Comparison of ENCODE assay signal across 1 cellular context in the genomic region with DNA sequence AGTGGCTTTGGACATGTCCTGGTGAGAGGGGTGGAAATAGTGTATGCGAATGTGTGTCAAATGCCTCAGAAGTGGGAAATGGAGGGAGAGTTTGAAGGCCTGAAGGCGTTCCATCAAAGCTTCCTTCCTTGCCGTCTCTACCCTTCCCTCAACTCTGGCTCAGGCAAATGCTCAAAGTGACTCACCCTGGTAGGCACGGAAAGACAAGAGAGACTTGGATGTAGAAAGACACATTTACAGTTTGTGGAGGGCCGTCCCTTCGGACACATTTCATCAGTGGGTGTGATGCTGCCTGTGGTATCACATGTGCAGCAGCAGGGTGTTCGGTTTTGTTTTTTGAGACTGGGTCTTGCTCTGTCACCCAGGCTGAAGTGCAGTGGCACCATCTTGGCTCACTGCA.
TF ChIP-seq lines count a peak whose summit lies in the region.

No MANE protein-coding gene starts in this region.

TF ChIP-seq in HepG2, 621 proteins besides CTCF, POLR2A, EP300 and RAD21:
- no peak for TF ChIP-seq ZNF101 (CRISPR knock-in tag; IDR thresholded peaks at IDR 0.05; ENCODE audit: borderline replicate concordance, low read depth)
- TF ChIP-seq, protein P1, sequence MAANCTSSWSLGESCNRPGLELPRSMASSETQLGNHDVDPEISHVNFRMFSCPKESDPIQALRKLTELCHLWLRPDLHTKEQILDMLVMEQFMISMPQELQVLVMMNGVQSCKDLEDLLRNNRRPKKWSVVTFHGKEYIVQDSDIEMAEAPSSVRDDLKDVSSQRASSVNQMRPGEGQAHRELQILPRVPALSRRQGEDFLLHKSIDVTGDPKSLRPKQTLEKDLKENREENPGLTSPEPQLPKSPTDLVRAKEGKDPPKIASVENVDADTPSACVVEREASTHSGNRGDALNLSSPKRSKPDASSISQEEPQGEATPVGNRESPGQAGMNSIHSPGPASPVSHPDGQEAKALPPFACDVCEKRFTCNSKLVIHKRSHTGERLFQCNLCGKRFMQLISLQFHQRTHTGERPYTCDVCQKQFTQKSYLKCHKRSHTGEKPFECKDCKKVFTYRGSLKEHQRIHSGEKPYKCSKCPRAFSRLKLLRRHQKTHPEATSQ (CRISPR knock-in tag; IDR thresholded peaks at IDR 0.05; ENCODE audit: borderline replicate concordance), result no peak
- TF ChIP-seq POGZ (CRISPR knock-in tag; IDR thresholded peaks at IDR 0.05), result no peak
